In the genomic region with DNA sequence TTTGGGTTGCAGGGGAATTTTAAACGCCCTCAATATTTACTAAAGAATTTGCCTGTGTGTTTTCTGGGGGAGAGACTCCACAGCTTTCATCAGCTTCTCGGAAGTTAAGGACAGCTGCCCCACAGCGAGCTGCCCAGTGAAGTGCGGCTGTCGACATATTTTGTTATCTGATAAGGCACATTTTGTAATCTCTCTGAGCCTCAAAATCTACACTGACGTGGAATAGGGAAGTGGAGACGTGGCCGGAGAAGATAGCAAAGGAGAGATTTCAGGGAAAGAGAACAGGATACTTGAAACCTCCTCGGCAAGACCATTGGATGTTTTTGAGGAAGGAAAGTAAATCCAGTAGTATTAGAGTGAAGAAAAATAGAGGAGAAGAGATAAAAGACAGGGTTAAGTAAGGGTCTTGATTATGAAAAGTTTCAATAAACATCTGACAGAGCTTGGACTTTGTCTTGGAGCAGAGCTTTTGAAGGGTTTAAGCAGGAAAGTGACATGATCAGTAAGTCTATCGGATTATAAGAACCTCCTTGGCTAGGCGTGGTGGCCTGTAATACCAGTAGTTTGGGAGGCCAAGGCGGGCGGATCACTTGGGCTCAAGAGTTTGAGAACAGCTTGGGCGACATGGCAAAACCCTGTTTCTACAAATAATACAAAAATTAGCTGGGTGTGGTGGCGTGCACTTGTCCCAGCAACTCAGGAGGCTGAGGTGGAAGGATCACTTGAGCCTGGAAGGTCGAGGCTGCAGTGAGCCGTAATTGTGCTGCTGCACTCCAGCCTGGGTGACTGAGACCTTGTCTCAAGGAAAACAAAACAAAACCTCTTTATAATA, we compare ENCODE assay signal across 9 cellular contexts. TPM values are rescaled to one million over a fixed set of nuclear protein-coding genes. Genes with fewer than 3 reads are reported as not detected.
DNase-seq lines count a peak whose midpoint lies in the region; ATAC-seq, FAIRE-seq and TF ChIP-seq lines count a peak whose summit lies in the region.
"Had no signal": no experiment of that assay in that cellular context is flagged by ENCODE, and none has a peak within 500 bp of the region (broad histone marks: within the 10 kb centered on the region; RNA-seq: fewer than 3 reads in every experiment).

No MANE protein-coding gene starts in this region.

- H3K4me1 ChIP-seq in NT2/D1 (ENCODE audit: insufficient read depth, insufficient read length) (peaks cover 3% of the 10 kb centered on the region), lower lobe of right lung (peaks cover 21% of the 10 kb centered on the region), upper lobe of left lung (peaks cover 10 to 32% (median 19%) of the 10 kb centered on the region in 4 donors)

- intact Hi-C loops in lower lobe of right lung (cut with DNase I) = loop anchor here (10.0 kb wide), 1 partner anchor 54 kb away; a partner anchor contains a TSS

- peak overlapping the region; percentile 99 for H3K9ac ChIP-seq in NT2/D1 (ENCODE audit: insufficient read length, low read depth)

- no peak for FAIRE-seq in D721Med (lab: Jason Lieb, UNC)
- FAIRE-seq: A204.1 had no signal

- H3K36me3 ChIP-seq in NT2/D1 (ENCODE audit: insufficient read depth, insufficient read length, low read length) (peaks cover 10% of the 10 kb centered on the region), lower lobe of right lung (no peaks in the 10 kb centered on the region), upper lobe of left lung (no peaks in the 10 kb centered on the region)

- peak overlapping the region; percentile 93 for H3K27ac ChIP-seq in lower lobe of right lung
- peak overlapping the region; percentile 86 to 93 (median 92) for H3K27ac ChIP-seq in upper lobe of left lung

- no peaks in the 10 kb centered on the region for H3K9me3 ChIP-seq in NT2/D1 (ENCODE audit: insufficient read depth, low read length)
- H3K9me3 ChIP-seq in lower lobe of right lung = no peaks in the 10 kb centered on the region
- H3K9me3 ChIP-seq in upper lobe of left lung = no peaks in the 10 kb centered on the region

- H3K4me3 ChIP-seq in NT2/D1 (ENCODE audit: insufficient read length, low read depth) (peak overlapping the region; percentile 97), lower lobe of right lung (peak overlapping the region; percentile 78), upper lobe of left lung (peak overlapping the region; percentile 59 to 87 (median 72))

- H3K27me3 ChIP-seq in NT2/D1 (ENCODE audit: insufficient read depth, insufficient read length) (no peaks in the 10 kb centered on the region), lower lobe of right lung (ENCODE audit: low read depth) (no peaks in the 10 kb centered on the region), upper lobe of left lung (no peaks in the 10 kb centered on the region)

- 28 to 29% methylated on average over 17 of the region's 17 CpGs for WGBS in upper lobe of left lung, 2 donors

- DNase-seq in DMS 273 (lab: John Stamatoyannopoulos, UW; ENCODE audit: unreplicated experiment) (peak; percentile 64), DMS 273 treated with DMSO at 0.1 percent for 48 hours (lab: John Stamatoyannopoulos, UW) (no peak), NT2/D1 (ENCODE audit: low read depth, low spot score) (no peak), cerebellum (ENCODE audit: low spot score) (peak; percentile 43), lower lobe of right lung (no peak), upper lobe of left lung (peak in 1 of 2 donors; percentile 61), D721Med (ENCODE audit: insufficient read length, low spot score) (no peak)

- ATAC-seq in HG02840 (IDR thresholded peaks at IDR 0.05; ENCODE audit: low FRiP score, unreplicated experiment) (peak; percentile 21), lower lobe of right lung (peak; percentile 68 to 75), upper lobe of left lung (ENCODE audit: low FRiP score in 2 of 2) (peak; percentile 65 to 69)

- TF ChIP-seq EP300 in upper lobe of left lung (IDR thresholded peaks at IDR 0.05) = peak in 3 of 4 donors; percentile 2 to 30 (median 9)

- TF ChIP-seq CTCF in lower lobe of right lung (IDR thresholded peaks at IDR 0.05) (no peak), upper lobe of left lung (IDR thresholded peaks at IDR 0.05) (no peak), D721Med (IDR thresholded peaks at IDR 0.05; ENCODE audit: insufficient read depth, missing control alignments) (no peak)

- TF ChIP-seq POLR2A in upper lobe of left lung (IDR thresholded peaks at IDR 0.05) = no peak

RNA-seq across cellular contexts. Expression of a gene that starts 1.1 kb away (rescaled TPM):
- 18.1 TPM for total RNA-seq in cerebellum
- 9.6 TPM for total RNA-seq in lower lobe of right lung
- total RNA-seq in upper lobe of left lung = 10 to 100 TPM in 3 of 6 donors, 1 to 10 TPM in 3; 7.2 to 14.7 (median 10.6) TPM

RNA-seq across cellular contexts. Expression of a gene that starts 56.1 kb away (rescaled TPM):
- total RNA-seq in cerebellum = 34.7 TPM
- 56.1 TPM for total RNA-seq in lower lobe of right lung
- total RNA-seq in upper lobe of left lung = 10 to 100 TPM; 43.2 to 77.5 (median 56.2) TPM

Comparison
In these comparisons a context has a peak if more than half of its experiments do, and no peak if none do; other contexts are left out.
1. DNase-seq: peak in DMS 273 (single experiment) and cerebellum (single experiment); none in DMS 273 treated with DMSO at 0.1 percent for 48 hours (single experiment), NT2/D1 (single experiment), lower lobe of right lung (single experiment) and D721Med (single experiment).
2. ATAC-seq: peak in every context shown above with its lines; median percentile 72 in lower lobe of right lung; 67 in upper lobe of left lung; 21 in HG02840.
3. Peak in every context shown above with its lines, with median percentiles within 50 percentile points of each other: H3K4me3 ChIP-seq.